ENCODE assay signal across 7 cellular contexts in genomic region chr15:84128706-84129105, GRCh38.
DNase-seq lines count a peak whose midpoint lies in the region; ATAC-seq, FAIRE-seq and TF ChIP-seq lines count a peak whose summit lies in the region.
"Not testable (repeated sequence)": the region's sequence is repeated elsewhere in the genome, so short reads cannot be mapped to it uniquely, and the experiment has no call there.

No MANE protein-coding gene starts in this region.

- not testable (repeated sequence) for H3K23ac ChIP-seq in H1 (ENCODE audit: insufficient read length)

- POLR2A ChIA-PET in H1 (lab: Charles Lee; ENCODE audit: partially characterized antibody): not testable (repeated sequence)

- H3K4me1 ChIP-seq in adipocyte (ENCODE audit: control insufficient read depth, insufficient read depth, low read length); H1 (replicated peaks in 1 of 4; ENCODE audit: control insufficient read depth in 3 of 4, insufficient read depth in 4 of 4, low read length in 3 of 4); pancreas: not testable (repeated sequence)

- DNase-seq in AG09309 (ENCODE audit: low read depth) (peak; percentile 18), GM04504 (ENCODE audit: low read depth) (peak; percentile 12), NCI-H226 (peak; percentile 29), adipocyte (ENCODE audit: low read depth) (peak; percentile 2), fibroblast of the aortic adventitia (ENCODE audit: low read depth) (peak; percentile 78)
- DNase-seq in H1 (ENCODE audit: low read depth in 1 of 2, low spot score in 2 of 2); pancreas: not testable (repeated sequence)

- not testable (repeated sequence) for TF ChIP-seq RAD21 in H1 (IDR thresholded peaks at IDR 0.05 in 1 of 2, conservative IDR thresholded peaks at IDR 0.05 in 1 of 2; ENCODE audit: low read depth in 2 of 2, low read length in 2 of 2)

- not testable (repeated sequence) for H2AK5ac ChIP-seq in H1 (ENCODE audit: low read depth, low read length)

- H3K79me1 ChIP-seq in H1 (ENCODE audit: low read depth, low read length): not testable (repeated sequence)

- not testable (repeated sequence) for H2BK20ac ChIP-seq in H1 (ENCODE audit: low read length)

- not testable (repeated sequence) for H2AFZ ChIP-seq in H1 (ENCODE audit: low read length)

- not testable (repeated sequence) for H3K14ac ChIP-seq in H1 (ENCODE audit: insufficient read length)

- H3K4me2 ChIP-seq in H1 (ENCODE audit: insufficient read depth in 1 of 2, low read depth in 2 of 2, low read length in 2 of 2): not testable (repeated sequence)

- not testable (repeated sequence) for TF ChIP-seq POLR2A in H1 (IDR thresholded peaks at IDR 0.05; ENCODE audit: control extremely low read depth in 1 of 2, low read depth in 2 of 2, low read length in 2 of 2)

- H2BK15ac ChIP-seq in H1 (ENCODE audit: low read length): not testable (repeated sequence)

- H3K4ac ChIP-seq in H1 (replicated peaks; ENCODE audit: insufficient read length, low read depth, low read length): not testable (repeated sequence)

- FAIRE-seq in H1 (lab: Jason Lieb, UNC) (peak; percentile 32), pancreas (lab: Jason Lieb, UNC) (peak; percentile 97)

- not testable (repeated sequence) for H3K56ac ChIP-seq in H1 (replicated peaks; ENCODE audit: insufficient read length, low read depth, low read length)

- H3K9me3 ChIP-seq in adipocyte (ENCODE audit: control insufficient read depth, low read length); H1 (ENCODE audit: insufficient read depth in 2 of 2, low read depth in 1 of 2, low read length in 1 of 2); pancreas: not testable (repeated sequence)

- H3K36me3 ChIP-seq in adipocyte (ENCODE audit: control insufficient read depth, insufficient read depth, low read length, severe bottlenecking); H1 (ENCODE audit: control insufficient read depth in 2 of 4, insufficient read depth in 4 of 4, low read length in 3 of 4); pancreas: not testable (repeated sequence)

- not testable (repeated sequence) for TF ChIP-seq CTCF in AG09309 (IDR thresholded peaks at IDR 0.05; ENCODE audit: control insufficient read depth, insufficient read depth, low read depth, low read length, missing control alignments); H1 (IDR thresholded peaks at IDR 0.05; ENCODE audit: control extremely low read depth in 1 of 3, insufficient read depth in 1 of 3, low read depth in 1 of 3, low read length in 3 of 3); fibroblast of the aortic adventitia (IDR thresholded peaks at IDR 0.05; ENCODE audit: insufficient read depth, low read length); pancreas (IDR thresholded peaks at IDR 0.05)

- H3K79me2 ChIP-seq in H1 (ENCODE audit: control insufficient read depth in 1 of 2, insufficient read depth in 2 of 2, low read length in 2 of 2): not testable (repeated sequence)

- not testable (repeated sequence) for H2BK120ac ChIP-seq in H1 (replicated peaks; ENCODE audit: low read depth, low read length)

- H3K9ac ChIP-seq in adipocyte (ENCODE audit: low read length); H1 (replicated peaks in 1 of 4; ENCODE audit: extremely low read depth in 1 of 4, low read depth in 3 of 4, low read length in 3 of 4): not testable (repeated sequence)

- intact Hi-C loops in pancreas (cut with DNase I): not testable (repeated sequence)

- H4K8ac ChIP-seq in H1 (ENCODE audit: extremely low read depth, insufficient read depth, low read length): not testable (repeated sequence)

- not testable (repeated sequence) for H3K27me3 ChIP-seq in adipocyte (replicated peaks; ENCODE audit: control insufficient read depth, insufficient read depth, low read length); H1 (replicated peaks in 1 of 4; ENCODE audit: control insufficient read depth in 3 of 4, extremely low read depth in 1 of 4, insufficient read depth in 3 of 4, low read length in 3 of 4); pancreas

- H3K23me2 ChIP-seq in H1 (ENCODE audit: low read depth, low read length): not testable (repeated sequence)

- H4K91ac ChIP-seq in H1 (replicated peaks; ENCODE audit: insufficient read length, low read length): not testable (repeated sequence)

- H4K5ac ChIP-seq in H1 (ENCODE audit: insufficient read length, low read depth, low read length): not testable (repeated sequence)

- H4K20me1 ChIP-seq in H1 (replicated peaks in 1 of 2; ENCODE audit: control insufficient read depth in 1 of 2, insufficient read depth in 2 of 2, low read length in 2 of 2): not testable (repeated sequence)

- CTCF ChIA-PET in H1 (lab: Charles Lee; ENCODE audit: partially characterized antibody): not testable (repeated sequence)

- WGBS in H1 (ENCODE audit: extremely low coverage in 1 of 2, insufficient coverage in 1 of 2, insufficient read length in 1 of 2, insufficient replicate concordance in 2 of 2, low coverage in 1 of 2, low lambda C conversion rate in 2 of 2, missing lambda C conversion rate in 1 of 2), 2 experiments: 83% methylated on average over 2 of the region's 2 CpGs; no CpG with 5 or more reads in 1 of the 2 experiments
- WGBS in pancreas, 2 donors: 88% methylated on average over 2 of the region's 2 CpGs

- H2BK12ac ChIP-seq in H1 (ENCODE audit: low read depth, low read length): not testable (repeated sequence)

- not testable (repeated sequence) for ATAC-seq in pancreas

- not testable (repeated sequence) for H2BK5ac ChIP-seq in H1 (ENCODE audit: low read depth, low read length)

- not testable (repeated sequence) for H3K18ac ChIP-seq in H1 (ENCODE audit: extremely low read depth, low read length)

- not testable (repeated sequence) for H3K27ac ChIP-seq in H1 (ENCODE audit: low read depth, low read length); pancreas

- H3K4me3 ChIP-seq in AG09309 (ENCODE audit: control insufficient read depth, low read depth, low read length); adipocyte (ENCODE audit: low read length); H1 (ENCODE audit: extremely low read depth in 1 of 4, insufficient read depth in 2 of 4, low read depth in 3 of 4, low read length in 4 of 4); fibroblast of the aortic adventitia (ENCODE audit: low read depth, low read length); pancreas: not testable (repeated sequence)

- TF ChIP-seq EP300 in H1 (IDR thresholded peaks at IDR 0.05; ENCODE audit: borderline replicate concordance in 1 of 2, low read depth in 2 of 2, low read length in 2 of 2): not testable (repeated sequence)
